Comparison of ENCODE assay signal across 15 cellular contexts in genomic region chr5:124867064-124867707, GRCh38.
DNase-seq lines count a peak whose midpoint lies in the region; ATAC-seq and TF ChIP-seq lines count a peak whose summit lies in the region.
"Had no signal": no experiment of that assay in that cellular context is flagged by ENCODE, and none has a peak within 500 bp of the region (broad histone marks: within the 10 kb centered on the region; RNA-seq: fewer than 3 reads in every experiment).

No MANE protein-coding gene starts in this region.

- H3K9me3 Mint-ChIP-seq in chondrocyte (ENCODE audit: low read depth) (no peaks in the 10 kb centered on the region), natural killer cell (no peaks in the 10 kb centered on the region)
- H3K9me3 Mint-ChIP-seq: activated CD4-positive, alpha-beta memory T cell treated with anti-CD3 and anti-CD28 coated beads for 36 hours had no signal

- H4K8ac ChIP-seq in IMR-90 (ENCODE audit: low read depth in 2 of 2, low read length in 2 of 2), result no peak overlapping the region

- H3K36me3 ChIP-seq in IMR-90 (ENCODE audit: control insufficient read depth, insufficient read depth, low read length), result no peaks in the 10 kb centered on the region
- H3K36me3 ChIP-seq: prostate gland had no signal

- no peak for TF ChIP-seq RAD21 in IMR-90 (IDR thresholded peaks at IDR 0.05; ENCODE audit: low read length)

- no peaks in the 10 kb centered on the region for H3K9me1 ChIP-seq in IMR-90 (ENCODE audit: insufficient read depth, low read length)

- H3K9ac ChIP-seq in IMR-90 (ENCODE audit: low read depth, low read length), result no peak overlapping the region
- H3K9ac ChIP-seq: SK-N-SH had no signal

- H2BK15ac ChIP-seq in IMR-90 (ENCODE audit: low read depth, low read length), result 0 out of 3 replicates have a peak overlapping the region, but pooled peaks have one; percentile 1

- peaks cover 64% of the 10 kb centered on the region for H3K4me1 Mint-ChIP-seq in chondrocyte (ENCODE audit: low read depth)
- H3K4me1 Mint-ChIP-seq in natural killer cell, result peaks cover 42 to 44% of the 10 kb centered on the region in 2 donors

- H3K27me3 ChIP-seq in IMR-90 (ENCODE audit: control insufficient read depth, insufficient read depth, low read length), result no peaks in the 10 kb centered on the region

- no peak for TF ChIP-seq POLR2A in IMR-90 (IDR thresholded peaks at IDR 0.05; ENCODE audit: low read depth, low read length)

- H3K4me1 ChIP-seq in IMR-90 (ENCODE audit: control insufficient read depth, insufficient read depth, low read length), result peaks cover 4% of the 10 kb centered on the region
- H3K4me1 ChIP-seq: prostate gland had no signal

- ATAC-seq in IMR-90 (ENCODE audit: low read depth), result no peak
- peak; percentile 79 to 91 (median 86) for ATAC-seq in natural killer cell

- H3K36me3 Mint-ChIP-seq in chondrocyte (ENCODE audit: low read depth) (no peaks in the 10 kb centered on the region), natural killer cell (no peaks in the 10 kb centered on the region)
- H3K36me3 Mint-ChIP-seq: activated CD4-positive, alpha-beta memory T cell treated with anti-CD3 and anti-CD28 coated beads for 36 hours had no signal

- H2BK20ac ChIP-seq in IMR-90 (ENCODE audit: low read depth, low read length), result peak overlapping the region; percentile 16; the same call in 1 of the 2 replicates

- no peak overlapping the region for H3K14ac ChIP-seq in IMR-90 (replicated peaks; ENCODE audit: low read depth, low read length)

- 80% methylated on average over 1 of the region's 7 CpGs; no CpG with 5 or more reads in 1 of the 2 experiments for WGBS in IMR-90 (ENCODE audit: extremely low coverage in 2 of 2, insufficient read length in 1 of 2), 2 experiments

- H4K20me1 ChIP-seq in IMR-90 (ENCODE audit: insufficient read depth, low read length), result no peaks in the 10 kb centered on the region

- no peak overlapping the region for H3K4me2 ChIP-seq in IMR-90 (ENCODE audit: low read depth, low read length)

- intact Hi-C loops in IMR-90 (cut with micrococcal nuclease) (no loop called here), natural killer cell (cut with micrococcal nuclease) (loop anchor here (1.0 to 5.0 kb wide), 3 partner anchors 70 to 218 kb away; no protein-coding TSS in a partner anchor)

- peak overlapping the region; percentile 61; the same call in 1 of the 2 replicates for H3K18ac ChIP-seq in IMR-90 (ENCODE audit: low read depth, low read length)

- H2AK9ac ChIP-seq in IMR-90 (replicated peaks; ENCODE audit: low read depth, low read length, poor library complexity), result no peak overlapping the region

- H3K27me3 Mint-ChIP-seq in chondrocyte (ENCODE audit: low read depth) (no peaks in the 10 kb centered on the region), natural killer cell (ENCODE audit: low read depth in 2 of 2) (no peaks in the 10 kb centered on the region)
- H3K27me3 Mint-ChIP-seq: activated CD4-positive, alpha-beta memory T cell treated with anti-CD3 and anti-CD28 coated beads for 36 hours had no signal

- dilution Hi-C loops in IMR-90 (cut with HindIII; ENCODE audit: low sequenced_read_pairs, unreplicated experiment), result no loop called here

- no peaks in the 10 kb centered on the region for H3K79me1 ChIP-seq in IMR-90 (ENCODE audit: low read depth in 1 of 2, low read length in 2 of 2)

- peak; percentile 80 for DNase-seq in AG08395 (ENCODE audit: low spot score)
- DNase-seq in IMR-90, result peak; percentile 37
- DNase-seq in chondrocyte (ENCODE audit: low spot score), result no peak
- DNase-seq in natural killer cell, result no peak
- DNase-seq in stimulated activated CD4-positive, alpha-beta T cell treated with anti-CD3 and anti-CD28 coated beads, Interleukin-4, amount 100 ng/mL, for 4 hours, result no peak
- DNase-seq in hepatic stellate cell (ENCODE audit: low spot score), result no peak
- DNase-seq in dermis blood vessel endothelial cell, result no peak
- no peak for DNase-seq in T-helper 1 cell
- DNase-seq: activated CD4-positive, alpha-beta memory T cell treated with anti-CD3 and anti-CD28 coated beads for 36 hours; activated naive CD4-positive, alpha-beta T cell treated with anti-CD3 and anti-CD28 coated beads, Interleukin-2, amount 50 U/mL, for 16 hours; erythroblast; kidney glomerular epithelial cell; NCI-H510A had no signal

- no peak overlapping the region for H2BK120ac ChIP-seq in IMR-90 (ENCODE audit: low read depth, low read length)

- CTCF ChIA-PET in IMR-90 (lab: Yijun Ruan, JAX), result no interaction called here

- peak overlapping the region; percentile 55 for H3K27ac Mint-ChIP-seq in chondrocyte (ENCODE audit: unreplicated experiment)
- H3K27ac Mint-ChIP-seq in natural killer cell, result peak overlapping the region; percentile 74 to 76
- H3K27ac Mint-ChIP-seq: activated CD4-positive, alpha-beta memory T cell treated with anti-CD3 and anti-CD28 coated beads for 36 hours had no signal

- no peak overlapping the region for H4K5ac ChIP-seq in IMR-90 (ENCODE audit: low read depth, low read length)

- in situ Hi-C loops in IMR-90 (cut with MboI; ENCODE audit: low sequenced_read_pairs), result no loop called here

- H2AK5ac ChIP-seq in IMR-90 (ENCODE audit: low read depth, low read length), result no peak overlapping the region

- H2AFZ ChIP-seq in IMR-90 (replicated peaks; ENCODE audit: low read length, poor library complexity), result no peak overlapping the region

- H4K91ac ChIP-seq in IMR-90 (ENCODE audit: insufficient read depth, low read depth, low read length), result no peak overlapping the region

- no peak overlapping the region for H3K4ac ChIP-seq in IMR-90 (ENCODE audit: low read depth, low read length)

- H3K27ac ChIP-seq in IMR-90 (ENCODE audit: insufficient read depth, low read length), result no peak overlapping the region
- H3K27ac ChIP-seq: prostate gland had no signal

- H3K23ac ChIP-seq in IMR-90 (ENCODE audit: low read depth, low read length), result no peak overlapping the region

- H3K4me3 Mint-ChIP-seq in chondrocyte (ENCODE audit: unreplicated experiment) (no peak overlapping the region), natural killer cell (peak overlapping the region; percentile 71)
- H3K4me3 Mint-ChIP-seq: activated CD4-positive, alpha-beta memory T cell treated with anti-CD3 and anti-CD28 coated beads for 36 hours had no signal

- no TSS peak for BruUV-seq in IMR-90 (replicated peaks; lab: Mats Ljungman, UMichigan)

- H3K4me3 ChIP-seq in IMR-90 (ENCODE audit: insufficient read depth, low read depth, low read length), result no peak overlapping the region
- H3K4me3 ChIP-seq: prostate gland had no signal

- no peak overlapping the region for H2BK5ac ChIP-seq in IMR-90 (ENCODE audit: low read depth, low read length, poor library complexity, severe bottlenecking)

- H3K56ac ChIP-seq in IMR-90 (ENCODE audit: extremely low read depth, insufficient read depth, low read length), result no peak overlapping the region

- H3K9me3 ChIP-seq in IMR-90 (ENCODE audit: control insufficient read depth, insufficient read depth, low read length), result peaks cover 3% of the 10 kb centered on the region; the same call in 1 of the 2 replicates
- H3K9me3 ChIP-seq: prostate gland, SK-N-SH had no signal

- POLR2A ChIA-PET in IMR-90 (lab: Charles Lee; ENCODE audit: unreplicated experiment), result no interaction called here

- TF ChIP-seq CTCF in IMR-90 (conservative IDR thresholded peaks at IDR 0.05; ENCODE audit: low read depth, low read length) (no peak), chondrocyte (IDR thresholded peaks at IDR 0.05) (no peak), natural killer cell (IDR thresholded peaks at IDR 0.05) (no peak)

TF ChIP-seq in IMR-90, 13 proteins besides CTCF, POLR2A, EP300 and RAD21:
- TF ChIP-seq BHLHE40 (IDR thresholded peaks at IDR 0.05; ENCODE audit: low read depth, low read length), result no peak
- no peak for TF ChIP-seq MAZ (IDR thresholded peaks at IDR 0.05; ENCODE audit: borderline replicate concordance, low read depth, low read length)
- no peak for TF ChIP-seq RCOR1 (IDR thresholded peaks at IDR 0.05; ENCODE audit: insufficient replicate concordance, low read length)
- no peak for TF ChIP-seq MAFK (IDR thresholded peaks at IDR 0.05; ENCODE audit: low read depth, low read length)
- TF ChIP-seq MXI1 (IDR thresholded peaks at IDR 0.05; ENCODE audit: borderline replicate concordance, low read depth, low read length), result no peak
- no peak for TF ChIP-seq CHD1 (IDR thresholded peaks at IDR 0.05; ENCODE audit: low read depth, low read length)
- no peak for TF ChIP-seq CEBPB (IDR thresholded peaks at IDR 0.05; ENCODE audit: low read depth, low read length)
- TF ChIP-seq RFX5 (IDR thresholded peaks at IDR 0.05; ENCODE audit: low read depth, low read length), result no peak
- no peak for TF ChIP-seq NFE2L2 (IDR thresholded peaks at IDR 0.05; ENCODE audit: low read depth, low read length)
- TF ChIP-seq FOS (IDR thresholded peaks at IDR 0.05; ENCODE audit: low read depth, low read length), result no peak
- no peak for TF ChIP-seq USF2 (IDR thresholded peaks at IDR 0.05; ENCODE audit: low read depth, low read length)
- no peak for TF ChIP-seq ELK1 (IDR thresholded peaks at IDR 0.05; ENCODE audit: borderline replicate concordance, low read depth, low read length)
- no peak for TF ChIP-seq SMC3 (IDR thresholded peaks at IDR 0.05; ENCODE audit: low read depth, low read length)

Comparison
In these comparisons a context has a peak if more than half of its experiments do, and no peak if none do; other contexts are left out.
1. DNase-seq: peak in AG08395 (single experiment) and IMR-90 (single experiment); none in chondrocyte (single experiment), natural killer cell (single experiment), stimulated activated CD4-positive, alpha-beta T cell treated with anti-CD3 and anti-CD28 coated beads, Interleukin-4, amount 100 ng/mL, for 4 hours (0 of 2), hepatic stellate cell (single experiment), dermis blood vessel endothelial cell (single experiment) and T-helper 1 cell (0 of 5).